ENCODE assay signal across 1 cellular context in genomic region chr9:32069169-32069813, GRCh38.
TF ChIP-seq lines count a peak whose summit lies in the region.

No MANE protein-coding gene starts in this region.

TF ChIP-seq in GM23338, 12 proteins besides CTCF, POLR2A, EP300 and RAD21 (continued from another document):
- no peak for TF ChIP-seq ZNF462 (CRISPR knock-in tag; IDR thresholded peaks at IDR 0.05)
- TF ChIP-seq POLR2AphosphoS5 (IDR thresholded peaks at IDR 0.05; ENCODE audit: low read depth): no peak
- no peak for TF ChIP-seq REST (IDR thresholded peaks at IDR 0.05; ENCODE audit: unreplicated experiment)
- no peak for TF ChIP-seq EZH2 (IDR thresholded peaks at IDR 0.05; ENCODE audit: low read depth, unreplicated experiment)
- TF ChIP-seq ETS1 (IDR thresholded peaks at IDR 0.05): no peak
- no peak for TF ChIP-seq STAT1 (IDR thresholded peaks at IDR 0.05; ENCODE audit: unreplicated experiment)
- no peak for TF ChIP-seq ZNF114 (CRISPR knock-in tag; IDR thresholded peaks at IDR 0.05)
